Comparison of ENCODE assay signal across 8 cellular contexts in genomic region chr12:67555075-67555717, GRCh38.
A peak's percentile ranks its signal among the peaks of the same experiment; 100 is the strongest.
DNase-seq lines count a peak whose midpoint lies in the region; ATAC-seq and TF ChIP-seq lines count a peak whose summit lies in the region.
"Not testable (repeated sequence)": the region's sequence is repeated elsewhere in the genome, so short reads cannot be mapped to it uniquely, and the experiment has no call there.

No MANE protein-coding gene starts in this region.

- not testable (repeated sequence) for TF ChIP-seq CTCF in PC-9 (conservative IDR thresholded peaks at IDR 0.05); heart right ventricle (IDR thresholded peaks at IDR 0.05)

- H4K20me1 ChIP-seq in PC-9 (ENCODE audit: insufficient read depth) = not testable (repeated sequence)

- not testable (repeated sequence) for H3K27ac Mint-ChIP-seq in activated CD4-positive, alpha-beta T cell treated with anti-CD3 and anti-CD28 coated beads for 36 hours

- H3K27me3 Mint-ChIP-seq in activated CD4-positive, alpha-beta T cell treated with anti-CD3 and anti-CD28 coated beads for 36 hours = not testable (repeated sequence)

- DNase-seq in DMS153 (lab: John Stamatoyannopoulos, UW) = peak; percentile 55
- DNase-seq in M059J (ENCODE audit: low read depth) = peak; percentile 58
- DNase-seq in PC-9 = peak; percentile 41 to 65
- peak; percentile 13 for DNase-seq in activated CD4-positive, alpha-beta T cell treated with anti-CD3 and anti-CD28 coated beads for 36 hours
- DNase-seq in activated effector memory CD4-positive, alpha-beta T cell treated with anti-CD3 and anti-CD28 coated beads, Interleukin-2, amount 50 U/mL, for 16 hours = peak; percentile 67
- peak; percentile 11 to 29 for DNase-seq in heart right ventricle
- peak; percentile 31 for DNase-seq in stimulated activated CD8-positive, alpha-beta memory T cell treated with anti-CD3 and anti-CD28 coated beads, Interleukin-4, amount 100 ng/mL, for 48 hours

- CTCF ChIA-PET in PC-9 (lab: Charles Lee) = interaction anchor here (0.6 kb wide), 1 partner anchor 199 kb away, joined by 10 read pairs; no protein-coding TSS in a partner anchor
- CTCF ChIA-PET in activated CD4-positive, alpha-beta T cell treated with anti-CD3 and anti-CD28 coated beads for 36 hours (lab: Charles Lee) = interaction anchor here (1.0 kb wide), 1 partner anchor 9 kb away, joined by 3 read pairs; no protein-coding TSS in a partner anchor

- POLR2A ChIA-PET in PC-9 (lab: Charles Lee; ENCODE audit: unreplicated experiment) = interaction anchor here (0.6 to 0.8 kb wide), 3 partner anchors 21 to 45 kb away, joined by 3 to 7 read pairs (median 3); no protein-coding TSS in a partner anchor
- POLR2A ChIA-PET in activated CD4-positive, alpha-beta T cell treated with anti-CD3 and anti-CD28 coated beads for 36 hours (lab: Charles Lee) = not testable (repeated sequence)

- not testable (repeated sequence) for H3K36me3 Mint-ChIP-seq in activated CD4-positive, alpha-beta T cell treated with anti-CD3 and anti-CD28 coated beads for 36 hours (ENCODE audit: low read depth)

- intact Hi-C loops in PC-9 (cut with micrococcal nuclease; ENCODE audit: unreplicated experiment); activated CD4-positive, alpha-beta T cell treated with anti-CD3 and anti-CD28 coated beads for 36 hours (cut with DNase I, micrococcal nuclease): not testable (repeated sequence)
- intact Hi-C loops in heart right ventricle (cut with DNase I) = loop anchor here in 1 of 10 donors (10.0 kb wide), 1 partner anchor 50 kb away; no protein-coding TSS in a partner anchor

- BruUV-seq in PC-9 (replicated peaks; lab: Mats Ljungman, UMichigan) = not testable (repeated sequence)

- not testable (repeated sequence) for H3K9me3 ChIP-seq in PC-9 (ENCODE audit: insufficient read depth, low read depth); mucosa of rectum (ENCODE audit: control insufficient read depth in 2 of 2, low read length in 2 of 2)
- peaks cover 0 to 23% (median 0%) of the 10 kb centered on the region in 11 donors for H3K9me3 ChIP-seq in heart right ventricle

- not testable (repeated sequence) for H3K36me3 ChIP-seq in PC-9 (ENCODE audit: low read depth); heart right ventricle; mucosa of rectum (ENCODE audit: control insufficient read depth in 2 of 2, insufficient read depth in 2 of 2, low read length in 2 of 2)

- not testable (repeated sequence) for H3K79me2 ChIP-seq in PC-9 (ENCODE audit: low read depth)

- not testable (repeated sequence) for H3K4me1 ChIP-seq in PC-9 (replicated peaks; ENCODE audit: insufficient read depth); heart right ventricle
- H3K4me1 ChIP-seq in mucosa of rectum (ENCODE audit: control insufficient read depth in 2 of 2, insufficient read depth in 2 of 2, low read length in 2 of 2) = peaks cover 5 to 11% of the 10 kb centered on the region in 2 donors

- not testable (repeated sequence) for H3K4me1 Mint-ChIP-seq in activated CD4-positive, alpha-beta T cell treated with anti-CD3 and anti-CD28 coated beads for 36 hours

- H3K9ac ChIP-seq in mucosa of rectum (ENCODE audit: low read depth in 1 of 2, low read length in 2 of 2) = not testable (repeated sequence)

- ATAC-seq in activated CD4-positive, alpha-beta T cell treated with anti-CD3 and anti-CD28 coated beads for 36 hours = not testable (repeated sequence)
- peak in 3 of 8 donors; percentile 44 to 58 (median 49) for ATAC-seq in heart right ventricle

- 58 to 62% methylated on average over 8 of the region's 8 CpGs for WGBS in heart right ventricle, 2 donors

- not testable (repeated sequence) for H3K27ac ChIP-seq in PC-9, heart right ventricle
- peak overlapping the region; percentile 52 to 58 for H3K27ac ChIP-seq in mucosa of rectum (ENCODE audit: low read depth in 2 of 2, low read length in 2 of 2)

- H3K9me2 ChIP-seq in PC-9 (ENCODE audit: insufficient read depth) = not testable (repeated sequence)

- peak overlapping the region; percentile 51; the same call in 1 of the 2 replicates for H3K4me2 ChIP-seq in PC-9

- H3K4me3 Mint-ChIP-seq in activated CD4-positive, alpha-beta T cell treated with anti-CD3 and anti-CD28 coated beads for 36 hours = not testable (repeated sequence)

- not testable (repeated sequence) for H3K4me3 ChIP-seq in PC-9; heart right ventricle; mucosa of rectum (ENCODE audit: low read length in 2 of 2)

- not testable (repeated sequence) for H3F3A ChIP-seq in PC-9 (ENCODE audit: insufficient read depth, low read depth)

- not testable (repeated sequence) for H3K9me3 Mint-ChIP-seq in activated CD4-positive, alpha-beta T cell treated with anti-CD3 and anti-CD28 coated beads for 36 hours (ENCODE audit: low read depth)

- H2AFZ ChIP-seq in PC-9 = not testable (repeated sequence)

- not testable (repeated sequence) for H3K27me3 ChIP-seq in PC-9 (ENCODE audit: insufficient read depth, low read depth); heart right ventricle; mucosa of rectum (ENCODE audit: control insufficient read depth in 2 of 2, insufficient read depth in 2 of 2, low read length in 2 of 2)

Comparison
In these comparisons a context has a peak if more than half of its experiments do, and no peak if none do; other contexts are left out.
1. DNase-seq: peak in every context shown above with its lines; median percentile 67 in activated effector memory CD4-positive, alpha-beta T cell treated with anti-CD3 and anti-CD28 coated beads, Interleukin-2, amount 50 U/mL, for 16 hours; 58 in M059J; 55 in DMS153; 53 in PC-9; 31 in stimulated activated CD8-positive, alpha-beta memory T cell treated with anti-CD3 and anti-CD28 coated beads, Interleukin-4, amount 100 ng/mL, for 48 hours; 20 in heart right ventricle; 13 in activated CD4-positive, alpha-beta T cell treated with anti-CD3 and anti-CD28 coated beads for 36 hours.